25 cellular contexts compared by ENCODE assay signal in the genomic region with DNA sequence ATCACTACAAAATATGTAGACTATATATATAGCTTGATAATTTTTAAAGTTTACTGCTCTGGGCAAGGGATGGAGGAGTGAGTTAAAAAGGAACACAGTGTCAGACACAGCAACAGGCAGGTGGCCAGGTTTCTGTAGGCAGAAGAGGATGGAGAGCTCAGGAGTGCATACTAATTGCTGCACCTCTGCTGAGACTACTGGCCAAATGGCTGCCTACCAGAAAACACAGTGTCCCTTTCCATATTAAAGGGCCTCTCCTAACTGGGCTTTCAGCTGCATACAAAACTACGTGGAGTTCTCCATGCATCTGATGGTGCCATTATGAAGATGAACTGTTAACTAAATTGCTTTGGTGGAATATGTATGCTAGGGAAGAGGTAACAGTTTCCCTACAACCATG. TPM values are rescaled to one million over a fixed set of nuclear protein-coding genes. Genes with fewer than 3 reads are reported as not detected.
A peak's percentile ranks its signal among the peaks of the same experiment; 100 is the strongest.
DNase-seq lines count a peak whose midpoint lies in the region; TF ChIP-seq lines count a peak whose summit lies in the region.
"Had no signal": no experiment of that assay in that cellular context is flagged by ENCODE, and none has a peak within 500 bp of the region (broad histone marks: within the 10 kb centered on the region; RNA-seq: fewer than 3 reads in every experiment).

No MANE protein-coding gene starts in this region.

- peak overlapping the region; percentile 59 for H3K4me2 ChIP-seq in hepatocyte
- no peak overlapping the region for H3K4me2 ChIP-seq in SK-N-SH
- H3K4me2 ChIP-seq: smooth muscle cell had no signal

- peaks cover 42% of the 10 kb centered on the region for H3K4me1 Mint-ChIP-seq in progenitor cell of endocrine pancreas (ENCODE audit: low read depth)
- H3K4me1 Mint-ChIP-seq: CD8-positive, alpha-beta memory T cell had no signal

- DNase-seq in NCI-H1092 treated with DMSO at 0.1 percent for 48 hours (lab: John Stamatoyannopoulos, UW), result peak; percentile 92
- DNase-seq in NCI-H748 (lab: John Stamatoyannopoulos, UW; ENCODE audit: unreplicated experiment), result peak; percentile 47
- no peak for DNase-seq in hepatocyte (ENCODE audit: low spot score)
- DNase-seq in progenitor cell of endocrine pancreas (ENCODE audit: low spot score, unreplicated experiment), result no peak
- DNase-seq in SK-N-SH, result no peak
- DNase-seq in glomerular visceral epithelial cell (ENCODE audit: extremely low spot score), result no peak
- no peak for DNase-seq in breast epithelium (ENCODE audit: low spot score in 2 of 2)
- DNase-seq: activated CD4-positive, alpha-beta T cell treated with anti-CD3 and anti-CD28 coated beads, Interleukin-2, amount 50 U/mL, for 1 hour; activated CD8-positive, alpha-beta memory T cell treated with anti-CD3 and anti-CD28 coated beads, Interleukin-2, amount 50 U/mL, for 48 hours; activated effector memory CD4-positive, alpha-beta T cell treated with anti-CD3 and anti-CD28 coated beads, Interleukin-2, amount 50 U/mL, for 16 hours; adrenal gland; CD8-positive, alpha-beta memory T cell; central memory CD4-positive, alpha-beta T cell; DND-41; foreskin keratinocyte; KBM-7; NCI-H69; nephron progenitor cell; PC-3; SIG-M5; stimulated activated CD4-positive, alpha-beta T cell treated with anti-CD3 and anti-CD28 coated beads, Interleukin-2, amount 100 ng/mL, for 48 hours; T-helper 1 cell had no signal

- no peaks in the 10 kb centered on the region for H3K27me3 Mint-ChIP-seq in progenitor cell of endocrine pancreas
- H3K27me3 Mint-ChIP-seq: stimulated activated naive CD8-positive, alpha-beta T cell treated with anti-CD3 and anti-CD28 coated beads, Interleukin-15, Interleukin-2, amounts not matched to agents 100 ng/mL and 50 ng/mL, for 24 hours had no signal

- no peak for TF ChIP-seq RAD21 in SK-N-SH (IDR thresholded peaks at IDR 0.05; ENCODE audit: low read length)

- intact Hi-C loops in breast epithelium (cut with DNase I; ENCODE audit: low total_unique reads), result no loop called here

- H3K79me2 ChIP-seq in hepatocyte (no peaks in the 10 kb centered on the region), SK-N-SH (ENCODE audit: insufficient read depth) (no peaks in the 10 kb centered on the region)

- no peak for TF ChIP-seq POLR2A in breast epithelium (IDR thresholded peaks at IDR 0.05)

- H4K20me1 ChIP-seq in hepatocyte (ENCODE audit: insufficient read depth, poor library complexity, severe bottlenecking) (no peaks in the 10 kb centered on the region), SK-N-SH (ENCODE audit: insufficient read depth) (no peaks in the 10 kb centered on the region)

- no peaks in the 10 kb centered on the region for H3K9me2 ChIP-seq in hepatocyte (replicated peaks; ENCODE audit: insufficient read depth)
- no peaks in the 10 kb centered on the region for H3K9me2 ChIP-seq in SK-N-SH

- no peak for TF ChIP-seq EP300 in SK-N-SH (IDR thresholded peaks at IDR 0.05; ENCODE audit: borderline replicate concordance in 1 of 2, low read depth in 1 of 2, low read length in 1 of 2)

- H3K9me3 ChIP-seq in hepatocyte (ENCODE audit: low read depth), result no peaks in the 10 kb centered on the region
- H3K9me3 ChIP-seq in SK-N-SH, result no peaks in the 10 kb centered on the region
- H3K9me3 ChIP-seq in breast epithelium, result no peaks in the 10 kb centered on the region
- H3K9me3 ChIP-seq: adrenal gland had no signal

- H2AFZ ChIP-seq in hepatocyte, result no peak overlapping the region
- no peak overlapping the region for H2AFZ ChIP-seq in SK-N-SH (ENCODE audit: low read depth)

- TF ChIP-seq CTCF in hepatocyte (IDR thresholded peaks at IDR 0.05; ENCODE audit: poor library complexity) (no peak), progenitor cell of endocrine pancreas (IDR thresholded peaks at IDR 0.05; ENCODE audit: unreplicated experiment) (no peak), SK-N-SH (IDR thresholded peaks at IDR 0.05) (no peak), breast epithelium (IDR thresholded peaks at IDR 0.05) (no peak)

- POLR2A ChIA-PET in SK-N-SH (lab: Yijun Ruan, JAX), result no interaction called here

- H3K4me1 ChIP-seq in hepatocyte (ENCODE audit: insufficient read depth) (peaks cover 5% of the 10 kb centered on the region), SK-N-SH (ENCODE audit: control insufficient read depth in 1 of 2, insufficient read depth in 2 of 2, low read depth in 1 of 2, low read length in 1 of 2) (no peaks in the 10 kb centered on the region), breast epithelium (no peaks in the 10 kb centered on the region)
- H3K4me1 ChIP-seq: adrenal gland, foreskin keratinocyte had no signal

- no peak overlapping the region for H3K9ac ChIP-seq in SK-N-SH

- no peaks in the 10 kb centered on the region for H3K9me3 Mint-ChIP-seq in progenitor cell of endocrine pancreas (ENCODE audit: low read depth)
- H3K9me3 Mint-ChIP-seq: CD8-positive, alpha-beta memory T cell; nephron progenitor cell; stimulated activated naive CD8-positive, alpha-beta T cell treated with anti-CD3 and anti-CD28 coated beads, Interleukin-15, Interleukin-2, amounts not matched to agents 100 ng/mL and 50 ng/mL, for 24 hours had no signal

- H3K27me3 ChIP-seq in hepatocyte (no peaks in the 10 kb centered on the region), SK-N-SH (ENCODE audit: insufficient read depth) (no peaks in the 10 kb centered on the region; the same call in 1 of the 2 replicates), breast epithelium (no peaks in the 10 kb centered on the region)
- H3K27me3 ChIP-seq: adrenal gland had no signal

- H3F3A ChIP-seq in SK-N-SH (replicated peaks; ENCODE audit: insufficient read depth), result no peaks in the 10 kb centered on the region

- H3K4me3 ChIP-seq in hepatocyte (no peak overlapping the region), SK-N-SH (ENCODE audit: low read depth in 2 of 2, low read length in 1 of 2) (no peak overlapping the region), breast epithelium (no peak overlapping the region)
- H3K4me3 ChIP-seq: adrenal gland, smooth muscle cell had no signal

- CTCF ChIA-PET in SK-N-SH (lab: Yijun Ruan, JAX), result interaction anchor here (0.6 to 1.1 kb wide), 3 partner anchors 20 to 739 kb away, joined by 3 to 4 read pairs (median 3); no protein-coding TSS in a partner anchor

- peak overlapping the region; percentile 81 for H3K27ac Mint-ChIP-seq in progenitor cell of endocrine pancreas
- H3K27ac Mint-ChIP-seq: nephron progenitor cell; stimulated activated naive CD8-positive, alpha-beta T cell treated with anti-CD3 and anti-CD28 coated beads, Interleukin-15, Interleukin-2, amounts not matched to agents 100 ng/mL and 50 ng/mL, for 24 hours had no signal

- peaks cover 1% of the 10 kb centered on the region for H3K36me3 Mint-ChIP-seq in progenitor cell of endocrine pancreas (ENCODE audit: insufficient read depth)

- H3K27ac ChIP-seq in hepatocyte (no peak overlapping the region), SK-N-SH (ENCODE audit: low read depth in 2 of 2, low read length in 1 of 2) (no peak overlapping the region), breast epithelium (peak overlapping the region in 1 of 2 donors; percentile 26)
- H3K27ac ChIP-seq: adrenal gland, foreskin keratinocyte had no signal

- WGBS in hepatocyte (ENCODE audit: low lambda C conversion rate, missing lambda C conversion rate), result 77% methylated on average over 1 of the region's 1 CpG
- WGBS in SK-N-SH (ENCODE audit: low lambda C conversion rate), result 7% methylated on average over 1 of the region's 1 CpG

- no peaks in the 10 kb centered on the region for H3K36me3 ChIP-seq in hepatocyte (replicated peaks; ENCODE audit: insufficient read depth, low read depth)
- H3K36me3 ChIP-seq in SK-N-SH (replicated peaks in 1 of 2; ENCODE audit: control insufficient read depth in 1 of 2, insufficient read depth in 2 of 2, low read length in 1 of 2), result no peaks in the 10 kb centered on the region
- H3K36me3 ChIP-seq in breast epithelium, result no peaks in the 10 kb centered on the region
- H3K36me3 ChIP-seq: adrenal gland had no signal

- peak overlapping the region; percentile 68 for H3K4me3 Mint-ChIP-seq in progenitor cell of endocrine pancreas (ENCODE audit: low read depth)
- H3K4me3 Mint-ChIP-seq: CD8-positive, alpha-beta memory T cell; nephron progenitor cell; stimulated activated naive CD8-positive, alpha-beta T cell treated with anti-CD3 and anti-CD28 coated beads, Interleukin-15, Interleukin-2, amounts not matched to agents 100 ng/mL and 50 ng/mL, for 24 hours had no signal

TF ChIP-seq in SK-N-SH, 30 proteins besides CTCF, POLR2A, EP300 and RAD21 (continues in another document):
- TF ChIP-seq GABPA (IDR thresholded peaks at IDR 0.05; ENCODE audit: low read depth) (no peak), EZH2phosphoT487 (IDR thresholded peaks at IDR 0.05; ENCODE audit: borderline replicate concordance, low read depth) (no peak)
- TF ChIP-seq, protein P1, sequence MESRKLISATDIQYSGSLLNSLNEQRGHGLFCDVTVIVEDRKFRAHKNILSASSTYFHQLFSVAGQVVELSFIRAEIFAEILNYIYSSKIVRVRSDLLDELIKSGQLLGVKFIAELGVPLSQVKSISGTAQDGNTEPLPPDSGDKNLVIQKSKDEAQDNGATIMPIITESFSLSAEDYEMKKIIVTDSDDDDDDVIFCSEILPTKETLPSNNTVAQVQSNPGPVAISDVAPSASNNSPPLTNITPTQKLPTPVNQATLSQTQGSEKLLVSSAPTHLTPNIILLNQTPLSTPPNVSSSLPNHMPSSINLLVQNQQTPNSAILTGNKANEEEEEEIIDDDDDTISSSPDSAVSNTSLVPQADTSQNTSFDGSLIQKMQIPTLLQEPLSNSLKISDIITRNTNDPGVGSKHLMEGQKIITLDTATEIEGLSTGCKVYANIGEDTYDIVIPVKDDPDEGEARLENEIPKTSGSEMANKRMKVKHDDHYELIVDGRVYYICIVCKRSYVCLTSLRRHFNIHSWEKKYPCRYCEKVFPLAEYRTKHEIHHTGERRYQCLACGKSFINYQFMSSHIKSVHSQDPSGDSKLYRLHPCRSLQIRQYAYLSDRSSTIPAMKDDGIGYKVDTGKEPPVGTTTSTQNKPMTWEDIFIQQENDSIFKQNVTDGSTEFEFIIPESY (IDR thresholded peaks at IDR 0.05; ENCODE audit: borderline replicate concordance, low read depth), result no peak

RNA-seq across cellular contexts. Expression of a gene that starts 1.8 kb away (rescaled TPM):
- total RNA-seq in hepatocyte (14.2 and 18.2 TPM in 2 replicates), progenitor cell of endocrine pancreas (6.8 and 8.1 TPM in 2 replicates), breast epithelium (10 to 100 TPM in 1 of 3 donors, 1 to 10 TPM in 1, under 1 TPM in 1; 0.64 to 36.6 (median 6.2) TPM)
- polyA plus RNA-seq in hepatocyte (5.2 and 7.1 TPM in 2 replicates), SK-N-SH (2012; rRNA removed) (0.02 and 0.03 TPM in 2 replicates)
- polyA plus RNA-seq in SK-N-SH (2012; cell fraction: cytosol; rRNA removed), result 0.03 and 0.05 TPM in 2 replicates
- 0.11 and 0.29 TPM in 2 replicates for polyA plus RNA-seq in SK-N-SH (2012; cell fraction: nucleus; rRNA removed)
- total RNA-seq: epithelial cell of proximal tubule, foreskin keratinocyte, PC-3 had no signal
- polyA plus RNA-seq: CD8-positive, alpha-beta memory T cell; foreskin keratinocyte had no signal

RNA-seq across cellular contexts. Expression of a gene that starts 40.1 kb away (rescaled TPM):
- total RNA-seq in hepatocyte (49.0 TPM in 2 replicates), progenitor cell of endocrine pancreas (60.8 and 61.6 TPM in 2 replicates), breast epithelium (10 to 100 TPM; 39.0 to 58.2 (median 57.4) TPM)
- polyA plus RNA-seq in hepatocyte (15.0 and 17.7 TPM in 2 replicates), SK-N-SH (2012; rRNA removed) (11.4 and 15.0 TPM in 2 replicates)
- polyA plus RNA-seq in SK-N-SH (2012; cell fraction: cytosol; rRNA removed), result 18.6 and 24.7 TPM in 2 replicates
- 9.4 and 20.3 TPM in 2 replicates for polyA plus RNA-seq in SK-N-SH (2012; cell fraction: nucleus; rRNA removed)

Comparison
In these comparisons a context has a peak if more than half of its experiments do, and no peak if none do; other contexts are left out.
1. DNase-seq: peak in NCI-H1092 treated with DMSO at 0.1 percent for 48 hours (single experiment) and NCI-H748 (single experiment); none in hepatocyte (single experiment), progenitor cell of endocrine pancreas (single experiment), SK-N-SH (single experiment), glomerular visceral epithelial cell (single experiment) and breast epithelium (0 of 2).